23 cellular contexts compared by ENCODE assay signal in genomic region chr2:219823566-219823965, GRCh38.
DNase-seq lines count a peak whose midpoint lies in the region; ATAC-seq and TF ChIP-seq lines count a peak whose summit lies in the region.
"Had no signal": no experiment of that assay in that cellular context is flagged by ENCODE, and none has a peak within 500 bp of the region (broad histone marks: within the 10 kb centered on the region; RNA-seq: fewer than 3 reads in every experiment).

No MANE protein-coding gene starts in this region.

- no peaks in the 10 kb centered on the region for H3K9me3 Mint-ChIP-seq in activated CD4-positive, alpha-beta T cell treated with anti-CD3 and anti-CD28 coated beads, Interleukin-2, amount 10 ng/mL, durations not matched to agents 24 days and 14 days
- peaks cover 7% of the 10 kb centered on the region for H3K9me3 Mint-ChIP-seq in activated CD4-positive, alpha-beta T cell treated with anti-CD3 and anti-CD28 coated beads, Interleukin-2, amount 10 ng/mL, durations not matched to agents 7 days and 5 days
- H3K9me3 Mint-ChIP-seq in nephron, result peaks cover 8% of the 10 kb centered on the region

- no peaks in the 10 kb centered on the region for H3K36me3 Mint-ChIP-seq in activated CD4-positive, alpha-beta T cell treated with anti-CD3 and anti-CD28 coated beads, Interleukin-2, amount 10 ng/mL, durations not matched to agents 24 days and 14 days (ENCODE audit: low read depth)
- H3K36me3 Mint-ChIP-seq in activated CD4-positive, alpha-beta T cell treated with anti-CD3 and anti-CD28 coated beads, Interleukin-2, amount 10 ng/mL, durations not matched to agents 7 days and 5 days (ENCODE audit: low read depth), result no peaks in the 10 kb centered on the region
- peaks cover 5% of the 10 kb centered on the region for H3K36me3 Mint-ChIP-seq in nephron (ENCODE audit: low read depth)
- H3K36me3 Mint-ChIP-seq in T-helper 17 cell (ENCODE audit: low read depth), result no peaks in the 10 kb centered on the region
- H3K36me3 Mint-ChIP-seq: CD14-positive monocyte; CD4-positive, alpha-beta memory T cell; CD4-positive, CD25-positive, alpha-beta regulatory T cell; CD8-positive, alpha-beta memory T cell had no signal

- no peaks in the 10 kb centered on the region for H3K27me3 Mint-ChIP-seq in activated CD4-positive, alpha-beta T cell treated with anti-CD3 and anti-CD28 coated beads, Interleukin-2, amount 10 ng/mL, durations not matched to agents 24 days and 14 days
- peaks cover 1% of the 10 kb centered on the region for H3K27me3 Mint-ChIP-seq in activated CD4-positive, alpha-beta T cell treated with anti-CD3 and anti-CD28 coated beads, Interleukin-2, amount 10 ng/mL, durations not matched to agents 7 days and 5 days
- peaks cover 4% of the 10 kb centered on the region for H3K27me3 Mint-ChIP-seq in nephron (ENCODE audit: low read depth)
- H3K27me3 Mint-ChIP-seq in T-helper 17 cell, result peaks cover 24% of the 10 kb centered on the region

- no peaks in the 10 kb centered on the region for H3K4me1 Mint-ChIP-seq in activated CD4-positive, alpha-beta T cell treated with anti-CD3 and anti-CD28 coated beads, Interleukin-2, amount 10 ng/mL, durations not matched to agents 24 days and 14 days
- no peaks in the 10 kb centered on the region for H3K4me1 Mint-ChIP-seq in activated CD4-positive, alpha-beta T cell treated with anti-CD3 and anti-CD28 coated beads, Interleukin-2, amount 10 ng/mL, durations not matched to agents 7 days and 5 days
- peaks cover 50% of the 10 kb centered on the region for H3K4me1 Mint-ChIP-seq in nephron
- peaks cover 2% of the 10 kb centered on the region for H3K4me1 Mint-ChIP-seq in T-helper 17 cell
- H3K4me1 Mint-ChIP-seq: CD14-positive monocyte; CD4-positive, alpha-beta memory T cell; CD4-positive, CD25-positive, alpha-beta regulatory T cell; CD8-positive, alpha-beta memory T cell had no signal

- intact Hi-C loops in activated CD4-positive, alpha-beta T cell treated with anti-CD3 and anti-CD28 coated beads, Interleukin-2, amount 10 ng/mL, durations not matched to agents 24 days and 14 days (cut with micrococcal nuclease), result no loop called here
- intact Hi-C loops in sciatic nerve (cut with DNase I), result no loop called here

- CTCF ChIA-PET in activated CD4-positive, alpha-beta T cell treated with anti-CD3 and anti-CD28 coated beads, Interleukin-2, amount 10 ng/mL, durations not matched to agents 7 days and 5 days (lab: Charles Lee), result no interaction called here

- H3K27ac Mint-ChIP-seq in activated CD4-positive, alpha-beta T cell treated with anti-CD3 and anti-CD28 coated beads, Interleukin-2, amount 10 ng/mL, durations not matched to agents 24 days and 14 days, result no peak overlapping the region
- H3K27ac Mint-ChIP-seq in activated CD4-positive, alpha-beta T cell treated with anti-CD3 and anti-CD28 coated beads, Interleukin-2, amount 10 ng/mL, durations not matched to agents 7 days and 5 days, result no peak overlapping the region
- H3K27ac Mint-ChIP-seq in nephron (peak overlapping the region in 2 of 3 experiments; percentile 85 to 96), T-helper 17 cell (no peak overlapping the region)
- H3K27ac Mint-ChIP-seq: CD14-positive monocyte; CD4-positive, CD25-positive, alpha-beta regulatory T cell; CD8-positive, alpha-beta memory T cell had no signal

- POLR2A ChIA-PET in activated CD4-positive, alpha-beta T cell treated with anti-CD3 and anti-CD28 coated beads, Interleukin-2, amount 10 ng/mL, durations not matched to agents 7 days and 5 days (lab: Charles Lee), result no interaction called here

- H3K9me3 ChIP-seq in T-helper 17 cell (ENCODE audit: control insufficient read depth, low read length, poor library complexity, severe bottlenecking), result no peaks in the 10 kb centered on the region
- H3K9me3 ChIP-seq: BE2C had no signal

- TF ChIP-seq CTCF in nephron (IDR thresholded peaks at IDR 0.05; ENCODE audit: unreplicated experiment in 3 of 3), result no peak

- no peak overlapping the region for H3K4me3 Mint-ChIP-seq in activated CD4-positive, alpha-beta T cell treated with anti-CD3 and anti-CD28 coated beads, Interleukin-2, amount 10 ng/mL, durations not matched to agents 24 days and 14 days
- H3K4me3 Mint-ChIP-seq in activated CD4-positive, alpha-beta T cell treated with anti-CD3 and anti-CD28 coated beads, Interleukin-2, amount 10 ng/mL, durations not matched to agents 7 days and 5 days, result no peak overlapping the region
- H3K4me3 Mint-ChIP-seq in nephron (peak overlapping the region in 1 of 3 experiments; percentile 65), T-helper 17 cell (no peak overlapping the region)
- H3K4me3 Mint-ChIP-seq: CD14-positive monocyte; CD4-positive, alpha-beta memory T cell; CD4-positive, CD25-positive, alpha-beta regulatory T cell; CD8-positive, alpha-beta memory T cell had no signal

- ATAC-seq in sciatic nerve (peak; percentile 87), T-helper 17 cell (no peak)
- ATAC-seq: GM12878 had no signal

- DNase-seq in activated CD4-positive, alpha-beta T cell treated with anti-CD3 and anti-CD28 coated beads, Interleukin-2, amount 10 ng/mL, durations not matched to agents 24 days and 14 days, result peak; percentile 34
- DNase-seq in activated CD4-positive, alpha-beta T cell treated with anti-CD3 and anti-CD28 coated beads, Interleukin-2, amount 10 ng/mL, durations not matched to agents 7 days and 5 days, result no peak
- no peak for DNase-seq in sciatic nerve (ENCODE audit: low spot score)
- no peak for DNase-seq in HuH-7.5 (ENCODE audit: low spot score)
- DNase-seq in stimulated activated CD4-positive, alpha-beta T cell treated with anti-CD3 and anti-CD28 coated beads, Interleukin-1b, Interleukin-23, amount 100 ng/mL, for 48 hours, result no peak
- no peak for DNase-seq in T-helper 17 cell
- DNase-seq: 8988T; ACHN; BE2C; C1 segment of cervical spinal cord; CD4-positive, alpha-beta memory T cell; CD4-positive, CD25-positive, alpha-beta regulatory T cell; CD8-positive, alpha-beta memory T cell; COR-L47; DMS153; DMS53; DMS79; DND-41; EL; GDM1 had no signal

Comparison
In these comparisons a context has a peak if more than half of its experiments do, and no peak if none do; other contexts are left out.
1. H3K27ac Mint-ChIP-seq: peak in nephron (2 of 3); none in activated CD4-positive, alpha-beta T cell treated with anti-CD3 and anti-CD28 coated beads, Interleukin-2, amount 10 ng/mL, durations not matched to agents 24 days and 14 days (single experiment), activated CD4-positive, alpha-beta T cell treated with anti-CD3 and anti-CD28 coated beads, Interleukin-2, amount 10 ng/mL, durations not matched to agents 7 days and 5 days (single experiment) and T-helper 17 cell (single experiment).